9 cellular contexts compared by ENCODE assay signal in the genomic region with DNA sequence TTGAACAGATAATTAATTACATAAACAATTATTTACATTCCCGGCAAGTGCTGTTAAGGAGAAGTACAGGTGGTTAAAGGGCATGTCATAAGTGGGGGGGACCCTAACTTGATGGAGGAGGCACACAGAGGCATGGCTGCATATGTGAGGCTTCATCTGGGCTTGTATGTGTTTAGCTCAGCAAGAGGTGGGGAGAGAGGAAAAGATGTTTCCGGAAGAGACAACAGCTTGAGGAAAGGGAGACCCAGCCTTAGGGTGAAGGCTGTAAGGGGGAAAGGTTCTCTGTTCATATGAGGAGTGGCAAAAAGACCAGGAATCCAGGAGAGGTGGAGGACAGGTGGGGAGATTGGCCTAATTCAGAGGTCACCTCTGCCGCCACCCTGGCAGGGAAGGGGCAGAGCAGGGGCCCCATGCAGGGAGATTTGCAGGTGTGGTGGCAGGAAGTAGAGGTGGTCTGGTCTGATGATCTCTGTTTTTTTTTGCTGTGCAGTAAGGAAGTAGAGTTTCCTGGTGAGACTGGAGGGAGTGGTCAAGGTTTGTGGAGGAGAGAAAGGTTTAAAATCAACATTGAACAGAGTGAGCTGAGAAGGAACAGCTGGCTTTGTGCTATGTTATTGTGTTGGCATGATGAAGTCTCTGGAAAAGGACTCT. TPM values are rescaled to one million over a fixed set of nuclear protein-coding genes. Genes with fewer than 3 reads are reported as not detected.
A peak's percentile ranks its signal among the peaks of the same experiment; 100 is the strongest.
DNase-seq lines count a peak whose midpoint lies in the region; ATAC-seq, FAIRE-seq and TF ChIP-seq lines count a peak whose summit lies in the region.
"Had no signal": no experiment of that assay in that cellular context is flagged by ENCODE, and none has a peak within 500 bp of the region (broad histone marks: within the 10 kb centered on the region; RNA-seq: fewer than 3 reads in every experiment).

No MANE protein-coding gene starts in this region.

- DNase-seq in A549 (ENCODE audit: low read depth in 1 of 2, low spot score in 1 of 2), result no peak
- no peak for DNase-seq in T-helper 2 cell treated with Interferon-gamma antibody and Interleukin-4, amounts not matched to agents 5 μg/mL and 100 μg/mL, for 36 hours (ENCODE audit: low spot score)
- DNase-seq in NCI-H2196 (lab: John Stamatoyannopoulos, UW; ENCODE audit: unreplicated experiment), result no peak
- DNase-seq in stimulated activated CD4-positive, alpha-beta T cell treated with anti-CD3 and anti-CD28 coated beads, Interleukin-2, amount 100 ng/mL, for 48 hours, result no peak
- DNase-seq in RWPE1 (ENCODE audit: low spot score), result no peak
- no peak for DNase-seq in left lung

- no peak for TF ChIP-seq POLR2A in A549 (IDR thresholded peaks at IDR 0.05; ENCODE audit: low read length)

- peaks cover 41% of the 10 kb centered on the region for H3K4me1 ChIP-seq in A549
- H3K4me1 ChIP-seq in left lung, result peaks cover 0 to 6% of the 10 kb centered on the region in 2 donors
- H3K4me1 ChIP-seq: SJSA1 had no signal

- no peak for TF ChIP-seq RAD21 in A549 (conservative IDR thresholded peaks at IDR 0.05 in 1 of 2, IDR thresholded peaks at IDR 0.05 in 1 of 2)

- 90% methylated on average over 3 of the region's 3 CpGs for WGBS in A549 (ENCODE audit: missing lambda C conversion rate)

- no peak for TF ChIP-seq CTCF in A549 (IDR thresholded peaks at IDR 0.05)
- TF ChIP-seq CTCF in RWPE1 (conservative IDR thresholded peaks at IDR 0.05; ENCODE audit: low read depth), result no peak
- no peak for TF ChIP-seq CTCF in left lung (IDR thresholded peaks at IDR 0.05)

- peaks cover 28% of the 10 kb centered on the region for H3K36me3 Mint-ChIP-seq in T-helper 2 cell treated with Interferon-gamma antibody and Interleukin-4, amounts not matched to agents 5 μg/mL and 100 μg/mL, for 36 hours (ENCODE audit: low read depth)

- intact Hi-C loops in left lung (cut with DNase I), result no loop called here

- H3K4me1 Mint-ChIP-seq in T-helper 2 cell treated with Interferon-gamma antibody and Interleukin-4, amounts not matched to agents 5 μg/mL and 100 μg/mL, for 36 hours (ENCODE audit: low read depth), result peaks cover 71% of the 10 kb centered on the region

- no peak overlapping the region for H3K27ac ChIP-seq in A549
- H3K27ac ChIP-seq in RWPE1, result no peak overlapping the region
- no peak overlapping the region for H3K27ac ChIP-seq in left lung
- H3K27ac ChIP-seq: SJSA1 had no signal

- H3K36me3 ChIP-seq in left lung, result no peaks in the 10 kb centered on the region
- H3K36me3 ChIP-seq: SJSA1 had no signal

- ATAC-seq in A549, result no peak
- ATAC-seq in GM18909 (IDR thresholded peaks at IDR 0.05; ENCODE audit: poor library complexity, unreplicated experiment), result peak; percentile 88
- peak; percentile 87 for ATAC-seq in HG02981 (IDR thresholded peaks at IDR 0.05; ENCODE audit: unreplicated experiment)
- no peak for ATAC-seq in left lung

- H3K4me2 ChIP-seq in A549, result peak overlapping the region; percentile 5; the same call in 1 of the 3 replicates

- H3K27me3 ChIP-seq in left lung, result no peaks in the 10 kb centered on the region
- H3K27me3 ChIP-seq: SJSA1 had no signal

- H3K9me3 ChIP-seq in A549, result no peaks in the 10 kb centered on the region
- no peaks in the 10 kb centered on the region for H3K9me3 ChIP-seq in left lung
- H3K9me3 ChIP-seq: SJSA1 had no signal

- no peaks in the 10 kb centered on the region for H3K27me3 Mint-ChIP-seq in T-helper 2 cell treated with Interferon-gamma antibody and Interleukin-4, amounts not matched to agents 5 μg/mL and 100 μg/mL, for 36 hours (ENCODE audit: low read depth)

- FAIRE-seq in A549 (lab: Jason Lieb, UNC), result no peak

- H3K9me3 Mint-ChIP-seq in T-helper 2 cell treated with Interferon-gamma antibody and Interleukin-4, amounts not matched to agents 5 μg/mL and 100 μg/mL, for 36 hours, result no peaks in the 10 kb centered on the region

- CTCF ChIA-PET in A549 (lab: Yijun Ruan, JAX), result interaction anchor here (1.0 to 1.6 kb wide), 5 partner anchors 12 to 179 kb away, joined by 3 to 5 read pairs (median 3); no protein-coding TSS in a partner anchor
- CTCF ChIA-PET in RWPE1 (lab: Yijun Ruan, JAX), result interaction anchor here (1.1 kb wide), 1 partner anchor 12 kb away, joined by 4 read pairs; no protein-coding TSS in a partner anchor

- H3K27ac Mint-ChIP-seq in T-helper 2 cell treated with Interferon-gamma antibody and Interleukin-4, amounts not matched to agents 5 μg/mL and 100 μg/mL, for 36 hours, result peak overlapping the region; percentile 85

- POLR2A ChIA-PET in A549 (lab: Yijun Ruan, JAX), result no interaction called here
- POLR2A ChIA-PET in RWPE1 (lab: Yijun Ruan, JAX; ENCODE audit: low non-redundant PET), result no interaction called here

- TF ChIP-seq EP300 in A549 (IDR thresholded peaks at IDR 0.05), result no peak

- H3K4me3 Mint-ChIP-seq in T-helper 2 cell treated with Interferon-gamma antibody and Interleukin-4, amounts not matched to agents 5 μg/mL and 100 μg/mL, for 36 hours, result peak overlapping the region; percentile 74

- H3K4me3 ChIP-seq in A549 (no peak overlapping the region), left lung (no peak overlapping the region)
- H3K4me3 ChIP-seq: SJSA1 had no signal

TF ChIP-seq in A549, 52 proteins besides CTCF, POLR2A, EP300 and RAD21:
- no peak for TF ChIP-seq MYC (IDR thresholded peaks at IDR 0.05; ENCODE audit: borderline replicate concordance, low read length)
- TF ChIP-seq BHLHE40 (IDR thresholded peaks at IDR 0.05; ENCODE audit: low read depth, low read length), result no peak
- TF ChIP-seq RFX5 (IDR thresholded peaks at IDR 0.05), result no peak
- no peak for TF ChIP-seq POLR2AphosphoS2 (conservative IDR thresholded peaks at IDR 0.05; ENCODE audit: low read length)
- TF ChIP-seq CHD4 (IDR thresholded peaks at IDR 0.05; ENCODE audit: borderline replicate concordance), result no peak

RNA-seq across cellular contexts. Expression of gene TRAF5, which starts 9.0 kb away (rescaled TPM):
- polyA plus RNA-seq in A549 (2011; rRNA removed) (14.6 and 16.0 TPM in 2 replicates), A549 (2017; fragmentation: RNase III; extraction: RNeasy Plus Mini Kit Qiagen cat#74134 plus additional on column Dnase treatment) (8.2 to 9.5 TPM (median 8.6 TPM) in 3 replicates)
- polyA plus RNA-seq in A549 (2012; cell fraction: cytosol; rRNA removed), result 5.4 and 6.3 TPM in 2 replicates
- 10.1 and 15.6 TPM in 2 replicates for polyA plus RNA-seq in A549 (2012; cell fraction: nucleus; rRNA removed)
- polyA minus RNA-seq in A549 (2011; rRNA and poly(A)+ RNA removed), result 9.6 and 12.8 TPM in 2 replicates
- 10 to 100 TPM; 10.1 to 11.5 TPM for total RNA-seq in left lung

Comparison
In these comparisons a context has a peak if more than half of its experiments do, and no peak if none do; other contexts are left out.
1. ATAC-seq: peak in GM18909 (single experiment) and HG02981 (single experiment); none in A549 (0 of 2) and left lung (single experiment).